Comparison of ENCODE assay signal across 15 cellular contexts in genomic region chr5:36442796-36443195, GRCh38.
DNase-seq lines count a peak whose midpoint lies in the region; ATAC-seq, FAIRE-seq and TF ChIP-seq lines count a peak whose summit lies in the region.
"Had no signal": no experiment of that assay in that cellular context is flagged by ENCODE, and none has a peak within 500 bp of the region (broad histone marks: within the 10 kb centered on the region; RNA-seq: fewer than 3 reads in every experiment).

No MANE protein-coding gene starts in this region.

- H2AFZ ChIP-seq in HepG2 (ENCODE audit: low read length), result peak overlapping the region; percentile 20
- no peak overlapping the region for H2AFZ ChIP-seq in fibroblast of lung (ENCODE audit: low read length)

- H3K9me3 ChIP-seq in HepG2 (ENCODE audit: low read length) (no peaks in the 10 kb centered on the region; the same call in 1 of the 2 replicates), right lobe of liver (no peaks in the 10 kb centered on the region), T-helper 17 cell (ENCODE audit: control insufficient read depth, low read length, poor library complexity, severe bottlenecking) (no peaks in the 10 kb centered on the region), fibroblast of lung (ENCODE audit: control insufficient read depth, insufficient read depth, low read depth, low read length) (no peaks in the 10 kb centered on the region)

- H3K36me3 Mint-ChIP-seq in T-helper 17 cell (ENCODE audit: low read depth) (no peaks in the 10 kb centered on the region), natural killer cell (no peaks in the 10 kb centered on the region)
- H3K36me3 Mint-ChIP-seq: naive B cell had no signal

- no peak for ATAC-seq in HepG2
- ATAC-seq in right lobe of liver, result no peak
- ATAC-seq in T-helper 17 cell, result no peak
- ATAC-seq in HG03565 (IDR thresholded peaks at IDR 0.05; ENCODE audit: unreplicated experiment), result no peak
- ATAC-seq in natural killer cell, result no peak
- no peak for ATAC-seq in GM21576 (IDR thresholded peaks at IDR 0.05; ENCODE audit: unreplicated experiment)
- ATAC-seq in HG02571 (IDR thresholded peaks at IDR 0.05; ENCODE audit: unreplicated experiment), result no peak

- H3K4me1 Mint-ChIP-seq in T-helper 17 cell (peaks cover 6% of the 10 kb centered on the region), natural killer cell (peaks cover 0 to 5% of the 10 kb centered on the region in 2 donors)
- H3K4me1 Mint-ChIP-seq: central memory CD8-positive, alpha-beta T cell; naive B cell had no signal

- POLR2A ChIA-PET in HepG2 (lab: Yijun Ruan, JAX), result no interaction called here

- H3K36me3 ChIP-seq in HepG2 (replicated peaks in 1 of 2; ENCODE audit: control insufficient read depth in 1 of 2, insufficient read depth in 2 of 2, low read length in 2 of 2), result no peaks in the 10 kb centered on the region
- H3K36me3 ChIP-seq in right lobe of liver, result no peaks in the 10 kb centered on the region
- H3K36me3 ChIP-seq in fibroblast of lung (ENCODE audit: control insufficient read depth, insufficient read depth, low read length), result no peaks in the 10 kb centered on the region

- H3K4me1 ChIP-seq in HepG2 (ENCODE audit: insufficient read depth, low read length) (peaks cover 13% of the 10 kb centered on the region), right lobe of liver (no peaks in the 10 kb centered on the region), fibroblast of lung (ENCODE audit: control insufficient read depth, extremely low read depth, insufficient read depth, low read length) (peaks cover 2% of the 10 kb centered on the region)

- H3K4me2 ChIP-seq in HepG2 (ENCODE audit: low read depth, low read length), result no peak overlapping the region
- H3K4me2 ChIP-seq in fibroblast of lung (ENCODE audit: extremely low read depth, insufficient read depth, low read length), result no peak overlapping the region

- H3K27ac ChIP-seq in HepG2 (ENCODE audit: extremely low read length, insufficient read depth, low read length) (no peak overlapping the region), right lobe of liver (no peak overlapping the region), fibroblast of lung (ENCODE audit: insufficient read depth, low read length) (no peak overlapping the region)

- TF ChIP-seq CTCF in HepG2 (CRISPR knock-in tag; IDR thresholded peaks at IDR 0.05), result no peak
- TF ChIP-seq CTCF in right lobe of liver (IDR thresholded peaks at IDR 0.05), result no peak
- TF ChIP-seq CTCF in fibroblast of lung (conservative IDR thresholded peaks at IDR 0.05 in 1 of 2, IDR thresholded peaks at IDR 0.05 in 1 of 2; ENCODE audit: low read depth in 1 of 2, low read length in 2 of 2), result no peak
- TF ChIP-seq CTCF in natural killer cell (IDR thresholded peaks at IDR 0.05), result no peak

- no peak for FAIRE-seq in HepG2 (lab: Jason Lieb, UNC)
- FAIRE-seq: GM12878 had no signal

- TF ChIP-seq EP300 in HepG2 (IDR thresholded peaks at IDR 0.05; ENCODE audit: low read depth in 2 of 2, low read length in 2 of 2) (no peak), HepG2 (CRISPR knock-in tag; IDR thresholded peaks at IDR 0.05; ENCODE audit: borderline replicate concordance) (no peak)

- H3K79me2 ChIP-seq in HepG2 (ENCODE audit: insufficient read depth, low read length) (no peaks in the 10 kb centered on the region), fibroblast of lung (ENCODE audit: control insufficient read depth, insufficient read depth, low read length) (no peaks in the 10 kb centered on the region)

- H3K9ac ChIP-seq in HepG2 (ENCODE audit: insufficient read depth, low read depth, low read length) (no peak overlapping the region), fibroblast of lung (ENCODE audit: insufficient read depth, low read length) (no peak overlapping the region)

- no peak for TF ChIP-seq POLR2A in HepG2 (IDR thresholded peaks at IDR 0.05; ENCODE audit: insufficient read depth in 1 of 2, low read depth in 2 of 2, low read length in 2 of 2)
- TF ChIP-seq POLR2A in right lobe of liver (IDR thresholded peaks at IDR 0.05), result no peak

- H3K4me3 Mint-ChIP-seq in T-helper 17 cell (peak overlapping the region; percentile 2), natural killer cell (no peak overlapping the region)
- H3K4me3 Mint-ChIP-seq: central memory CD8-positive, alpha-beta T cell; naive B cell had no signal

- no peaks in the 10 kb centered on the region for H4K20me1 ChIP-seq in HepG2 (ENCODE audit: insufficient read depth, low read length)
- no peaks in the 10 kb centered on the region for H4K20me1 ChIP-seq in fibroblast of lung (ENCODE audit: control insufficient read depth, extremely low read depth, insufficient read depth, low read length)

- H3K9me3 Mint-ChIP-seq in natural killer cell, result no peaks in the 10 kb centered on the region
- H3K9me3 Mint-ChIP-seq: central memory CD8-positive, alpha-beta T cell had no signal

- in situ Hi-C loops in HepG2 (cut with HindIII; ENCODE audit: extremely low pct_ligation_motif_present, low pct_unique_long_range_greater_than_20kb), result no loop called here

- DNase-seq in HepG2 (ENCODE audit: low spot score) (no peak), right lobe of liver (no peak), T-helper 17 cell (no peak), fibroblast of lung (ENCODE audit: low read depth in 2 of 2) (peak; percentile 56 to 61), natural killer cell (no peak)
- DNase-seq: hypothalamus, naive B cell, NCI-H1417 treated with DMSO at 0.1 percent for 48 hours, SHP77 treated with DMSO at 0.1 percent for 48 hours, substantia nigra had no signal

- H3K27me3 ChIP-seq in HepG2 (ENCODE audit: control insufficient read depth in 1 of 2, insufficient read depth in 2 of 2, low read length in 2 of 2) (0 out of 5 replicates have a peak, but pooled peaks cover 0 to 5% of the 10 kb centered on the region in 2 experiments), right lobe of liver (no peaks in the 10 kb centered on the region), fibroblast of lung (ENCODE audit: control insufficient read depth, insufficient read depth, low read length) (no peaks in the 10 kb centered on the region)

- no peak for TF ChIP-seq RAD21 in HepG2 (CRISPR knock-in tag; IDR thresholded peaks at IDR 0.05)

- CTCF ChIA-PET in HepG2 (lab: Yijun Ruan, JAX; ENCODE audit: low intra/inter-chr PET ratio, low total read pairs), result no interaction called here

- H3K4me3 ChIP-seq in HepG2 (replicated peaks in 1 of 3; ENCODE audit: insufficient read depth in 1 of 3, low read depth in 2 of 3, low read length in 3 of 3) (no peak overlapping the region), right lobe of liver (no peak overlapping the region), fibroblast of lung (replicated peaks in 1 of 4; ENCODE audit: control extremely low read depth in 1 of 4, insufficient read depth in 1 of 4, low read depth in 3 of 4, low read length in 4 of 4) (no peak overlapping the region)
- H3K4me3 ChIP-seq: GM12878 had no signal

- peaks cover 21% of the 10 kb centered on the region for H3K27me3 Mint-ChIP-seq in T-helper 17 cell
- H3K27me3 Mint-ChIP-seq in natural killer cell (ENCODE audit: low read depth in 2 of 2), result peaks cover 0 to 8% of the 10 kb centered on the region in 2 donors

- H3K27ac Mint-ChIP-seq in T-helper 17 cell, result no peak overlapping the region
- H3K27ac Mint-ChIP-seq in natural killer cell, result no peak overlapping the region

- WGBS in HepG2 (ENCODE audit: low lambda C conversion rate), result 88% methylated on average over 1 of the region's 1 CpG
- WGBS in right lobe of liver (ENCODE audit: insufficient coverage, low coverage, low lambda C conversion rate, missing lambda C conversion rate), result 0% methylated on average over 1 of the region's 1 CpG

- intact Hi-C loops in HepG2 (cut with micrococcal nuclease; ENCODE audit: unreplicated experiment), result no loop called here
- intact Hi-C loops in right lobe of liver (cut with DNase I), result no loop called here
- intact Hi-C loops in natural killer cell (cut with micrococcal nuclease), result no loop called here

- BruUV-seq in HepG2 (replicated peaks; lab: Mats Ljungman, UMichigan), result TSS peak; percentile 81

TF ChIP-seq in HepG2, 621 proteins besides CTCF, POLR2A, EP300 and RAD21:
- TF ChIP-seq NR2F6 (IDR thresholded peaks at IDR 0.05) (no peak), NR2F6 (CRISPR knock-in tag; IDR thresholded peaks at IDR 0.05) (no peak), FOXK1 (CRISPR knock-in tag; IDR thresholded peaks at IDR 0.05; ENCODE audit: borderline replicate concordance, low read depth) (no peak), NBN (conservative IDR thresholded peaks at IDR 0.05) (no peak), TEAD3 (CRISPR knock-in tag; optimal IDR thresholded peaks at IDR 0.05; ENCODE audit: borderline replicate concordance) (no peak), ZNF430 (CRISPR knock-in tag; IDR thresholded peaks at IDR 0.05) (no peak)
- TF ChIP-seq, protein P1, sequence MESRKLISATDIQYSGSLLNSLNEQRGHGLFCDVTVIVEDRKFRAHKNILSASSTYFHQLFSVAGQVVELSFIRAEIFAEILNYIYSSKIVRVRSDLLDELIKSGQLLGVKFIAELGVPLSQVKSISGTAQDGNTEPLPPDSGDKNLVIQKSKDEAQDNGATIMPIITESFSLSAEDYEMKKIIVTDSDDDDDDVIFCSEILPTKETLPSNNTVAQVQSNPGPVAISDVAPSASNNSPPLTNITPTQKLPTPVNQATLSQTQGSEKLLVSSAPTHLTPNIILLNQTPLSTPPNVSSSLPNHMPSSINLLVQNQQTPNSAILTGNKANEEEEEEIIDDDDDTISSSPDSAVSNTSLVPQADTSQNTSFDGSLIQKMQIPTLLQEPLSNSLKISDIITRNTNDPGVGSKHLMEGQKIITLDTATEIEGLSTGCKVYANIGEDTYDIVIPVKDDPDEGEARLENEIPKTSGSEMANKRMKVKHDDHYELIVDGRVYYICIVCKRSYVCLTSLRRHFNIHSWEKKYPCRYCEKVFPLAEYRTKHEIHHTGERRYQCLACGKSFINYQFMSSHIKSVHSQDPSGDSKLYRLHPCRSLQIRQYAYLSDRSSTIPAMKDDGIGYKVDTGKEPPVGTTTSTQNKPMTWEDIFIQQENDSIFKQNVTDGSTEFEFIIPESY (CRISPR knock-in tag; IDR thresholded peaks at IDR 0.05), result no peak

Comparison
In these comparisons a context has a peak if more than half of its experiments do, and no peak if none do; other contexts are left out.
1. DNase-seq: peak in fibroblast of lung (2 of 2); none in HepG2 (single experiment), right lobe of liver (0 of 3), T-helper 17 cell (0 of 3) and natural killer cell (single experiment).